In genomic region chr5:151810449-151810848, GRCh38 we compare ENCODE assay signal across 23 cellular contexts. TPM values are rescaled to one million over a fixed set of nuclear protein-coding genes. Genes with fewer than 3 reads are reported as not detected.
DNase-seq lines count a peak whose midpoint lies in the region; ATAC-seq and TF ChIP-seq lines count a peak whose summit lies in the region.
"Had no signal": no experiment of that assay in that cellular context is flagged by ENCODE, and none has a peak within 500 bp of the region (broad histone marks: within the 10 kb centered on the region; RNA-seq: fewer than 3 reads in every experiment).

No MANE protein-coding gene starts in this region.

- no peak overlapping the region for H3K4me3 ChIP-seq in left lung
- H3K4me3 ChIP-seq: lower lobe of right lung, psoas muscle, SK-N-MC, tibial artery had no signal

- H3K27me3 Mint-ChIP-seq in natural killer cell (ENCODE audit: low read depth in 2 of 2): no peaks in the 10 kb centered on the region
- no peaks in the 10 kb centered on the region for H3K27me3 Mint-ChIP-seq in natural killer cell treated with Interleukin-12 subunit alpha and Interleukin-12 subunit beta and Interleukin-15 and Interleukin-18, amount 100 ng/mL, for 72 hours
- H3K27me3 Mint-ChIP-seq: CD4-positive, CD25-positive, alpha-beta regulatory T cell had no signal

- ATAC-seq in natural killer cell (no peak), left lung (no peak), HG03025 (IDR thresholded peaks at IDR 0.05; ENCODE audit: low FRiP score, unreplicated experiment) (no peak)
- no peak for ATAC-seq in natural killer cell treated with Interleukin-12 subunit alpha and Interleukin-12 subunit beta and Interleukin-15 and Interleukin-18, amount 100 ng/mL, for 72 hours
- ATAC-seq: lower lobe of right lung; psoas muscle; stimulated activated naive CD8-positive, alpha-beta T cell treated with anti-CD3 and anti-CD28 coated beads, Interleukin-15, Interleukin-2, amounts not matched to agents 100 U/mL and 50 U/mL, for 24 hours; WTC11 had no signal

- H3K4me1 Mint-ChIP-seq in natural killer cell: peaks cover 6 to 32% of the 10 kb centered on the region in 2 donors
- peaks cover 11 to 18% of the 10 kb centered on the region in 2 donors for H3K4me1 Mint-ChIP-seq in natural killer cell treated with Interleukin-12 subunit alpha and Interleukin-12 subunit beta and Interleukin-15 and Interleukin-18, amount 100 ng/mL, for 72 hours (ENCODE audit: low read depth in 2 of 2)

- H3K36me3 Mint-ChIP-seq in natural killer cell: peaks cover 23% of the 10 kb centered on the region
- peaks cover 37% of the 10 kb centered on the region for H3K36me3 Mint-ChIP-seq in natural killer cell treated with Interleukin-12 subunit alpha and Interleukin-12 subunit beta and Interleukin-15 and Interleukin-18, amount 100 ng/mL, for 72 hours

- no peak for TF ChIP-seq POLR2A in erythroblast (IDR thresholded peaks at IDR 0.05; ENCODE audit: low read length)

- no peak overlapping the region for H3K4me3 Mint-ChIP-seq in natural killer cell
- no peak overlapping the region for H3K4me3 Mint-ChIP-seq in natural killer cell treated with Interleukin-12 subunit alpha and Interleukin-12 subunit beta and Interleukin-15 and Interleukin-18, amount 100 ng/mL, for 72 hours
- H3K4me3 Mint-ChIP-seq: activated naive CD4-positive, alpha-beta T cell treated with anti-CD3 and anti-CD28 coated beads for 36 hours; CD4-positive, CD25-positive, alpha-beta regulatory T cell; H9; WTC11 had no signal

- intact Hi-C loops in natural killer cell (cut with micrococcal nuclease): no loop called here
- intact Hi-C loops in left lung (cut with DNase I): no loop called here

- no peaks in the 10 kb centered on the region for H3K9me3 Mint-ChIP-seq in natural killer cell
- no peaks in the 10 kb centered on the region for H3K9me3 Mint-ChIP-seq in natural killer cell treated with Interleukin-12 subunit alpha and Interleukin-12 subunit beta and Interleukin-15 and Interleukin-18, amount 100 ng/mL, for 72 hours
- H3K9me3 Mint-ChIP-seq: CD4-positive, CD25-positive, alpha-beta regulatory T cell; H9; WTC11 had no signal

- DNase-seq in natural killer cell (no peak), NCI-H226 (peak; percentile 39), erythroblast (lab: John Stamatoyannopoulos, UW) (peak; percentile 40 to 56), middle frontal gyrus (ENCODE audit: extremely low spot score, low spot score) (no peak), left lung (no peak)
- no peak for DNase-seq in natural killer cell treated with Interleukin-12 subunit alpha and Interleukin-12 subunit beta and Interleukin-15 and Interleukin-18, amount 100 ng/mL, for 72 hours (ENCODE audit: low spot score)
- DNase-seq: activated CD4-positive, alpha-beta T cell treated with anti-CD3 and anti-CD28 coated beads, Interleukin-2, amount 50 U/mL, for 48 hours; activated naive CD4-positive, alpha-beta T cell treated with anti-CD3 and anti-CD28 coated beads for 36 hours; CD4-positive, CD25-positive, alpha-beta regulatory T cell; DMS153; H9; hippocampal formation; lower lobe of right lung; NCI-H2171; NCI-H524 treated with DMSO at 0.1 percent for 48 hours; psoas muscle; stimulated activated CD4-positive, alpha-beta T cell treated with anti-CD3 and anti-CD28 coated beads, Interleukin-2, amount 100 ng/mL, for 48 hours; stimulated activated naive CD8-positive, alpha-beta T cell treated with anti-CD3 and anti-CD28 coated beads, Interleukin-15, Interleukin-2, amounts not matched to agents 100 U/mL and 50 U/mL, for 24 hours; tibial artery had no signal

- no peaks in the 10 kb centered on the region for H3K9me3 ChIP-seq in left lung
- H3K9me3 ChIP-seq: lower lobe of right lung, neutrophil, psoas muscle, tibial artery had no signal

- H3K27ac Mint-ChIP-seq in natural killer cell: peak overlapping the region; percentile 12 to 56
- peak overlapping the region in 1 of 2 donors; percentile 61 for H3K27ac Mint-ChIP-seq in natural killer cell treated with Interleukin-12 subunit alpha and Interleukin-12 subunit beta and Interleukin-15 and Interleukin-18, amount 100 ng/mL, for 72 hours
- H3K27ac Mint-ChIP-seq: H9, WTC11 had no signal

- no peaks in the 10 kb centered on the region for H3K27me3 ChIP-seq in left lung
- H3K27me3 ChIP-seq: neutrophil, tibial artery had no signal

- peaks cover 0 to 4% of the 10 kb centered on the region in 2 donors for H3K4me1 ChIP-seq in left lung

- TF ChIP-seq CTCF in natural killer cell (IDR thresholded peaks at IDR 0.05) (no peak), left lung (IDR thresholded peaks at IDR 0.05) (no peak)

- no peak overlapping the region for H3K27ac ChIP-seq in left lung
- H3K27ac ChIP-seq: lower lobe of right lung, neutrophil, SK-N-MC, tibial artery had no signal

- H3K36me3 ChIP-seq in left lung: peaks cover 0 to 69% of the 10 kb centered on the region in 2 donors

RNA-seq across cellular contexts. Expression of gene G3BP1, which starts 38.7 kb away (rescaled TPM):
- total RNA-seq in natural killer cell (100 to 1,000 TPM in 2 of 3 donors, 10 to 100 TPM in 1; 94.9 to 127 (median 121) TPM), left lung (100 to 1,000 TPM; 150 to 207 TPM)
- total RNA-seq in natural killer cell treated with Interleukin-12 subunit alpha and Interleukin-12 subunit beta and Interleukin-15 and Interleukin-18, amount 100 ng/mL, for 72 hours: 100 to 1,000 TPM; 237 to 290 TPM

RNA-seq across cellular contexts. Expression of gene ATOX1, which starts 52.0 kb away (rescaled TPM):
- total RNA-seq in natural killer cell: 10 to 100 TPM; 41.5 to 46.4 (median 46.2) TPM
- 10 to 100 TPM; 60.0 to 84.9 TPM for total RNA-seq in natural killer cell treated with Interleukin-12 subunit alpha and Interleukin-12 subunit beta and Interleukin-15 and Interleukin-18, amount 100 ng/mL, for 72 hours
- 10 to 100 TPM; 72.1 to 89.7 TPM for total RNA-seq in left lung

Comparison
In these comparisons a context has a peak if more than half of its experiments do, and no peak if none do; other contexts are left out.
1. DNase-seq: peak in NCI-H226 (single experiment) and erythroblast (2 of 2); none in natural killer cell (single experiment), natural killer cell treated with Interleukin-12 subunit alpha and Interleukin-12 subunit beta and Interleukin-15 and Interleukin-18, amount 100 ng/mL, for 72 hours (single experiment), middle frontal gyrus (single experiment) and left lung (0 of 2).